Comparison of ENCODE assay signal across 23 cellular contexts in genomic region chr6:160076009-160076408, GRCh38. TPM values are rescaled to one million over a fixed set of nuclear protein-coding genes. Genes with fewer than 3 reads are reported as not detected.
A peak's percentile ranks its signal among the peaks of the same experiment; 100 is the strongest.
DNase-seq lines count a peak whose midpoint lies in the region; ATAC-seq, FAIRE-seq and TF ChIP-seq lines count a peak whose summit lies in the region.
"Had no signal": no experiment of that assay in that cellular context is flagged by ENCODE, and none has a peak within 500 bp of the region (broad histone marks: within the 10 kb centered on the region; RNA-seq: fewer than 3 reads in every experiment).

No MANE protein-coding gene starts in this region.

- H3K27ac ChIP-seq in GM12878 (ENCODE audit: control insufficient read depth, insufficient read depth): no peak overlapping the region
- H3K27ac ChIP-seq: PC-9 had no signal

- intact Hi-C loops in GM12878 (cut with micrococcal nuclease; ENCODE audit: unreplicated experiment): no loop called here

- H3K4me2 ChIP-seq in GM12878 (ENCODE audit: control insufficient read depth, insufficient read depth): no peak overlapping the region
- H3K4me2 ChIP-seq: GM23338, PC-9 had no signal

- in situ Hi-C loops in GM12878 (cut with MboI): no loop called here

- H3K27me3 ChIP-seq in GM12878 (replicated peaks in 1 of 2; ENCODE audit: control insufficient read depth in 2 of 2, insufficient read depth in 2 of 2, low read length in 1 of 2): no peaks in the 10 kb centered on the region

- SMC1A ChIA-PET in GM12878 (lab: Charles Lee; ENCODE audit: uncharacterized antibody, unreplicated experiment): interaction anchor here (0.9 to 2.3 kb wide), 7 partner anchors 9 to 213 kb away, joined by 3 to 6 read pairs (median 4); no protein-coding TSS in a partner anchor

- ATAC-seq in GM18858 (IDR thresholded peaks at IDR 0.05; ENCODE audit: unreplicated experiment): peak; percentile 50
- peak; percentile 83 for ATAC-seq in HG02852 (IDR thresholded peaks at IDR 0.05; ENCODE audit: unreplicated experiment)
- ATAC-seq in GM12878: peak; percentile 71
- no peak for ATAC-seq in stimulated activated naive CD8-positive, alpha-beta T cell treated with anti-CD3 and anti-CD28 coated beads, Interleukin-15, Interleukin-2, amounts not matched to agents 100 U/mL and 50 U/mL, for 24 hours
- ATAC-seq: GM23338 had no signal

- H3K4me1 ChIP-seq in GM12878 (ENCODE audit: control insufficient read depth, insufficient read depth, low read length): no peaks in the 10 kb centered on the region
- H3K4me1 ChIP-seq: HAP-1 had no signal

- no peak overlapping the region for H2AFZ ChIP-seq in GM12878 (ENCODE audit: control insufficient read depth, low read depth, low read length)
- H2AFZ ChIP-seq: GM23338, PC-9 had no signal

- H3K9ac ChIP-seq in GM12878 (ENCODE audit: control insufficient read depth, insufficient read depth, low read length): no peak overlapping the region

- TF ChIP-seq EP300 in GM12878 (IDR thresholded peaks at IDR 0.05; ENCODE audit: borderline replicate concordance in 1 of 2, control insufficient read depth in 1 of 2, low read depth in 2 of 2, low read length in 2 of 2): no peak

- no peak for TF ChIP-seq POLR2A in GM12878 (IDR thresholded peaks at IDR 0.05; ENCODE audit: low read depth, low read length)

- no peaks in the 10 kb centered on the region for H3K9me3 Mint-ChIP-seq in activated T-cell treated with anti-CD3 and anti-CD28 coated beads, Interleukin-2, amount 50 U/mL, for 24 hours

- CTCF ChIA-PET in GM12878 (lab: Yijun Ruan, JAX): interaction anchor here (1.1 to 1.3 kb wide), 3 partner anchors 37 to 213 kb away, joined by 3 read pairs; no protein-coding TSS in a partner anchor

- peaks cover 7% of the 10 kb centered on the region for H3K4me1 Mint-ChIP-seq in activated T-cell treated with anti-CD3 and anti-CD28 coated beads, Interleukin-2, amount 50 U/mL, for 24 hours (ENCODE audit: low read depth)
- H3K4me1 Mint-ChIP-seq: GM23338 had no signal

- TF ChIP-seq RAD21 in GM12878 (IDR thresholded peaks at IDR 0.05; ENCODE audit: insufficient read depth, low read depth, low read length): no peak

- WGBS in GM12878 (ENCODE audit: insufficient coverage, insufficient replicate concordance, low lambda C conversion rate, missing lambda C conversion rate): 20% methylated on average over 5 of the region's 5 CpGs

- H3K79me2 ChIP-seq in GM12878 (ENCODE audit: control insufficient read depth, insufficient read depth, low read length): no peaks in the 10 kb centered on the region

- TSS peak; percentile 21 for BruUV-seq in GM12878 (replicated peaks; lab: Mats Ljungman, UMichigan)

- peaks cover 6% of the 10 kb centered on the region; the same call in 1 of the 2 replicates for H4K20me1 ChIP-seq in GM12878 (ENCODE audit: control insufficient read depth, insufficient read depth)

- no peak overlapping the region for H3K4me3 ChIP-seq in GM12878
- H3K4me3 ChIP-seq: GM23338, HAP-1, PC-9 had no signal

- no peaks in the 10 kb centered on the region for H3K27me3 Mint-ChIP-seq in activated T-cell treated with anti-CD3 and anti-CD28 coated beads, Interleukin-2, amount 50 U/mL, for 24 hours
- H3K27me3 Mint-ChIP-seq: B cell had no signal

- POLR2A ChIA-PET in GM12878 (lab: Charles Lee): interaction anchor here (0.6 kb wide), 1 partner anchor 356 kb away, joined by 3 read pairs; no protein-coding TSS in a partner anchor

- no peak for TF ChIP-seq CTCF in GM12878 (IDR thresholded peaks at IDR 0.05 in 2 of 3, conservative IDR thresholded peaks at IDR 0.05 in 1 of 3; ENCODE audit: control insufficient read depth in 2 of 3, extremely low read depth in 1 of 3, insufficient read depth in 1 of 3, low read depth in 3 of 3, low read length in 3 of 3)

- no peak for FAIRE-seq in GM12878 (lab: Jason Lieb, UNC)
- FAIRE-seq: A204.1, D721Med had no signal

- DNase-seq in activated T-cell treated with anti-CD3 and anti-CD28 coated beads, Interleukin-2, amount 50 U/mL, for 24 hours: no peak
- no peak for DNase-seq in activated T-cell treated with anti-CD3 and anti-CD28 coated beads, Interleukin-2, amount 50 U/mL, for 1 hour
- DNase-seq in GM12878 (ENCODE audit: low read depth, low spot score): no peak
- no peak for DNase-seq in activated effector memory CD4-positive, alpha-beta T cell treated with anti-CD3 and anti-CD28 coated beads, Interleukin-2, amount 50 U/mL, for 16 hours
- DNase-seq in stimulated activated naive CD8-positive, alpha-beta T cell treated with anti-CD3 and anti-CD28 coated beads, Interleukin-15, Interleukin-2, amounts not matched to agents 100 U/mL and 50 U/mL, for 24 hours: no peak
- DNase-seq: DMS53, GDM1, KG1, NCI-H1092 treated with DMSO at 0.1 percent for 48 hours, NCI-H1436 treated with DMSO at 0.1 percent for 48 hours, NCI-H1930, NCI-H2227 treated with DMSO at 0.1 percent for 48 hours, NCI-H510A, PC-9, RPMI8226, SHP77 had no signal

- RAD21 ChIA-PET in GM12878 (lab: Charles Lee; ENCODE audit: unreplicated experiment): interaction anchor here (0.6 to 1.2 kb wide), 7 partner anchors 29 to 382 kb away, joined by 3 to 4 read pairs (median 3); no protein-coding TSS in a partner anchor

- peaks cover 33 to 56% of the 10 kb centered on the region in 2 experiments for H3K36me3 ChIP-seq in GM12878 (ENCODE audit: control insufficient read depth in 2 of 2, insufficient read depth in 2 of 2, low read length in 1 of 2)

- no peak overlapping the region for H3K4me3 Mint-ChIP-seq in activated T-cell treated with anti-CD3 and anti-CD28 coated beads, Interleukin-2, amount 50 U/mL, for 24 hours
- H3K4me3 Mint-ChIP-seq: B cell, GM23338 had no signal

- no peaks in the 10 kb centered on the region for H3K9me3 ChIP-seq in GM12878 (replicated peaks; ENCODE audit: control insufficient read depth, insufficient read depth, low read length)
- H3K9me3 ChIP-seq: HAP-1 had no signal

- peaks cover 99% of the 10 kb centered on the region for H3K36me3 Mint-ChIP-seq in activated T-cell treated with anti-CD3 and anti-CD28 coated beads, Interleukin-2, amount 50 U/mL, for 24 hours (ENCODE audit: low read depth)

- peak overlapping the region; percentile 59 for H3K27ac Mint-ChIP-seq in activated T-cell treated with anti-CD3 and anti-CD28 coated beads, Interleukin-2, amount 50 U/mL, for 24 hours
- H3K27ac Mint-ChIP-seq: B cell, GM23338 had no signal

TF ChIP-seq in GM12878, 131 proteins besides CTCF, POLR2A, EP300 and RAD21 (continues in another document):
- TF ChIP-seq ELK1 (IDR thresholded peaks at IDR 0.05; ENCODE audit: low read depth, low read length) (no peak), MAX (IDR thresholded peaks at IDR 0.05; ENCODE audit: low read depth, low read length) (no peak), MEF2A (IDR thresholded peaks at IDR 0.05; ENCODE audit: insufficient read depth, low read depth, low read length) (peak; percentile 55; the same call in 1 of the 2 replicates), PBX3 (IDR thresholded peaks at IDR 0.05; ENCODE audit: insufficient replicate concordance, low read depth, low read length) (no peak), MTA2 (IDR thresholded peaks at IDR 0.05; ENCODE audit: low read depth) (peak; percentile 64), RUNX3 (IDR thresholded peaks at IDR 0.05; ENCODE audit: low read length) (peak; percentile 81), BMI1 (IDR thresholded peaks at IDR 0.05; ENCODE audit: borderline replicate concordance) (no peak), CEBPB (IDR thresholded peaks at IDR 0.05; ENCODE audit: borderline replicate concordance in 1 of 2, low read depth in 2 of 2, low read length in 2 of 2) (0 out of 4 replicates have a peak, but pooled peaks of 1 of the 2 experiments have one; percentile 58), SREBF2 (IDR thresholded peaks at IDR 0.05; ENCODE audit: low read length) (no peak), TCF7 (IDR thresholded peaks at IDR 0.05; ENCODE audit: borderline replicate concordance) (peak; percentile 100), ZBED1 (IDR thresholded peaks at IDR 0.05; ENCODE audit: borderline replicate concordance) (peak; percentile 81; the same call in 1 of the 2 replicates)

RNA-seq across cellular contexts. Expression of gene SLC22A1, which starts 45.6 kb away (rescaled TPM):
- total RNA-seq in GM12878 (2013; cell fraction: nucleolus; rRNA removed): 0.86 and 1.0 TPM in 2 replicates
- total RNA-seq in GM12878 (2014; rRNA removed): 0.05 and 0.17 TPM in 2 replicates
- total RNA-seq in GM12878 (2014; rRNA removed; fragmentation: Illumina TruSeq; extraction: Trizol): 0.09 TPM in 2 replicates
- total RNA-seq in GM12878 (2021): 0.28 and 1.1 TPM in 2 replicates
- polyA plus RNA-seq in GM12878 (2011; ENCODE audit: low read depth): not detected
- polyA plus RNA-seq in GM12878 (2011; rRNA removed): 0.15 TPM in 1 of 2 replicates, not detected in the other
- 0.08 and 0.37 TPM in 2 replicates for polyA plus RNA-seq in GM12878 (2011; cell fraction: cytosol; rRNA removed)
- polyA plus RNA-seq in GM12878 (2011; cell fraction: nucleus; rRNA removed): 0.34 and 0.45 TPM in 2 replicates
- polyA plus RNA-seq in GM12878 (2012): 0.15 and 0.38 TPM in 2 replicates
- 0.18 TPM in 1 of 2 replicates, not detected in the other for polyA plus RNA-seq in GM12878 (2014; fragmentation: Illumina TruSeq; extraction: Trizol)
- polyA plus RNA-seq in GM12878 (2014; fragmentation: Nextera tagmentation; extraction: Ambion mirVana): under 1 TPM in 1 of 2 experiments, not detected in 1; 0.15 TPM
- 0.09 and 0.23 TPM in 2 replicates for polyA plus RNA-seq in GM12878 (2014; rRNA removed)
- not detected for polyA plus RNA-seq in GM12878 (2016; fragmentation: Nextera tagmentation; extraction: Ambion mirVana)
- 0.44 and 0.82 TPM in 2 replicates for polyA minus RNA-seq in GM12878 (2011; rRNA and poly(A)+ RNA removed)
- not detected in 2 replicates for polyA minus RNA-seq in GM12878 (2011; cell fraction: cytosol; rRNA and poly(A)+ RNA removed)
- 1.8 and 3.7 TPM in 2 replicates for polyA minus RNA-seq in GM12878 (2011; cell fraction: nucleus; rRNA and poly(A)+ RNA removed)
- total RNA-seq: PC-9 had no signal
